In genomic region chr4:119523399-119523798, GRCh38 we compare ENCODE assay signal across 1 cellular context.
TF ChIP-seq lines count a peak whose summit lies in the region.

No MANE protein-coding gene starts in this region.

TF ChIP-seq in SK-N-SH, 30 proteins besides CTCF, POLR2A, EP300 and RAD21 (continued from another document):
- TF ChIP-seq PBX3 (IDR thresholded peaks at IDR 0.05) (peak; percentile 61), TAF1 (IDR thresholded peaks at IDR 0.05; ENCODE audit: borderline replicate concordance, low read depth, low read length) (no peak), FOSL2 (IDR thresholded peaks at IDR 0.05; ENCODE audit: borderline replicate concordance, low read depth) (peak; percentile 11; the same call in 1 of the 2 replicates), NRF1 (IDR thresholded peaks at IDR 0.05; ENCODE audit: low read depth, low read length) (no peak), ZBTB33 (IDR thresholded peaks at IDR 0.05; ENCODE audit: borderline replicate concordance, low read depth) (no peak), USF2 (IDR thresholded peaks at IDR 0.05; ENCODE audit: borderline replicate concordance, low read depth, low read length) (no peak), RCOR1 (IDR thresholded peaks at IDR 0.05; ENCODE audit: low read length) (no peak), ELF1 (IDR thresholded peaks at IDR 0.05) (no peak), TCF12 (IDR thresholded peaks at IDR 0.05) (peak; percentile 83), MEF2A (IDR thresholded peaks at IDR 0.05; ENCODE audit: borderline replicate concordance, low read depth) (no peak), MXI1 (IDR thresholded peaks at IDR 0.05; ENCODE audit: low read depth, low read length) (no peak), POLR2AphosphoS5 (IDR thresholded peaks at IDR 0.05; ENCODE audit: low read depth, low read length) (peak; percentile 65; the same call in 1 of the 2 replicates)
